Comparison of ENCODE assay signal across 1 cellular context in genomic region chr19:46788101-46788967, GRCh38.
TF ChIP-seq lines count a peak whose summit lies in the region.

SLC1A5 (minus strand) TSS chr19:46788594; CDS start chr19:46787965, 629 bp downstream.

TF ChIP-seq in K562, 482 proteins besides CTCF, POLR2A, EP300 and RAD21 (continued from another document and continues in another):
- no peak for TF ChIP-seq ZNF79 (CRISPR knock-in tag; IDR thresholded peaks at IDR 0.05; ENCODE audit: low read depth)
- TF ChIP-seq L3MBTL2 (IDR thresholded peaks at IDR 0.05): peak; percentile 99
- no peak for TF ChIP-seq DMBX1 (CRISPR knock-in tag; IDR thresholded peaks at IDR 0.05; ENCODE audit: borderline replicate concordance)
- TF ChIP-seq TCFL5 (CRISPR knock-in tag; conservative IDR thresholded peaks at IDR 0.05): no peak
- TF ChIP-seq STAT5A (IDR thresholded peaks at IDR 0.05; ENCODE audit: borderline replicate concordance, low read length): no peak
- TF ChIP-seq ATF1 (CRISPR knock-in tag; IDR thresholded peaks at IDR 0.05): no peak
- peak; percentile 55; the same call in 1 of the 2 replicates for TF ChIP-seq ATF1 (tag; IDR thresholded peaks at IDR 0.05)
- TF ChIP-seq POLR2AphosphoS5 (IDR thresholded peaks at IDR 0.05; ENCODE audit: control insufficient read depth, insufficient read depth, low read depth, low read length): peak; percentile 99
- TF ChIP-seq ZFP36 (IDR thresholded peaks at IDR 0.05; ENCODE audit: low read depth, low read length, partially characterized antibody): peak; percentile 17
- TF ChIP-seq VEZF1 (CRISPR knock-in tag; IDR thresholded peaks at IDR 0.05): peak; percentile 83
- no peak for TF ChIP-seq ZSCAN32 (CRISPR knock-in tag; IDR thresholded peaks at IDR 0.05)
- no peak for TF ChIP-seq RBM17 (IDR thresholded peaks at IDR 0.05; ENCODE audit: borderline replicate concordance, low read depth, low read length)
- TF ChIP-seq TCF7 (IDR thresholded peaks at IDR 0.05; ENCODE audit: borderline replicate concordance): no peak
- TF ChIP-seq MTF1 (CRISPR knock-in tag; IDR thresholded peaks at IDR 0.05; ENCODE audit: borderline replicate concordance): no peak
- TF ChIP-seq SMAD2 (IDR thresholded peaks at IDR 0.05; ENCODE audit: low read depth, low read length): no peak
- TF ChIP-seq CHD7 (IDR thresholded peaks at IDR 0.05; ENCODE audit: low read depth, low read length): no peak
- no peak for TF ChIP-seq MCM5 (IDR thresholded peaks at IDR 0.05; ENCODE audit: low read depth)
- TF ChIP-seq JUNB (CRISPR knock-in tag; conservative IDR thresholded peaks at IDR 0.05): no peak
- peak; percentile 42 for TF ChIP-seq HCFC1 (IDR thresholded peaks at IDR 0.05; ENCODE audit: low read depth, low read length)
- TF ChIP-seq HDAC2 (IDR thresholded peaks at IDR 0.05): peak; percentile 62; the same call in 1 of the 2 replicates
- TF ChIP-seq PTTG1 (tag; IDR thresholded peaks at IDR 0.05; ENCODE audit: low read depth): no peak
- no peak; a peak in 1 of 4 replicates for TF ChIP-seq NRF1 (conservative IDR thresholded peaks at IDR 0.05 in 1 of 2, IDR thresholded peaks at IDR 0.05 in 1 of 2)
- peak; percentile 98 for TF ChIP-seq CBX1 (IDR thresholded peaks at IDR 0.05; ENCODE audit: low read depth)
- TF ChIP-seq PHF8 (IDR thresholded peaks at IDR 0.05; ENCODE audit: borderline replicate concordance, low read length): peak; percentile 91
- TF ChIP-seq GTF2B (IDR thresholded peaks at IDR 0.05; ENCODE audit: extremely low read depth, insufficient read length): peak; percentile 66
- TF ChIP-seq NBN (IDR thresholded peaks at IDR 0.05; ENCODE audit: low read depth): 0 out of 2 replicates have a peak, but pooled peaks have one; percentile 32
- TF ChIP-seq BRCA1 (IDR thresholded peaks at IDR 0.05): no peak
- no peak for TF ChIP-seq BRCA1 (CRISPR knock-in tag; IDR thresholded peaks at IDR 0.05)
- no peak for TF ChIP-seq NCOA2 (IDR thresholded peaks at IDR 0.05; ENCODE audit: partially characterized antibody in 2 of 2)
- no peak for TF ChIP-seq U2AF2 (optimal IDR thresholded peaks at IDR 0.05; ENCODE audit: low read depth, low read length)
- no peak for TF ChIP-seq ZNF133 (CRISPR knock-in tag; IDR thresholded peaks at IDR 0.05)
- TF ChIP-seq FOXJ2 (tag; IDR thresholded peaks at IDR 0.05): 0 out of 2 replicates have a peak, but pooled peaks have one; percentile 59
- TF ChIP-seq DNMT1 (IDR thresholded peaks at IDR 0.05): 0 out of 2 replicates have a peak, but pooled peaks have one; percentile 67
- 0 out of 2 replicates have a peak, but pooled peaks have one; percentile 29 for TF ChIP-seq ZBTB9 (CRISPR knock-in tag; IDR thresholded peaks at IDR 0.05)
- peak in 1 of 2 experiments; percentile 74; a peak in 2 of 4 replicates for TF ChIP-seq TEAD1 (CRISPR knock-in tag; IDR thresholded peaks at IDR 0.05)
- TF ChIP-seq NCOA4 (IDR thresholded peaks at IDR 0.05; ENCODE audit: partially characterized antibody): no peak
- TF ChIP-seq SP1 (CRISPR knock-in tag; IDR thresholded peaks at IDR 0.05): peak; percentile 96
- no peak for TF ChIP-seq RFX1 (IDR thresholded peaks at IDR 0.05)
- TF ChIP-seq BRD9 (IDR thresholded peaks at IDR 0.05; ENCODE audit: low read depth, partially characterized antibody): no peak
- TF ChIP-seq ZNF280A (IDR thresholded peaks at IDR 0.05; ENCODE audit: low read depth, partially characterized antibody): no peak
- no peak for TF ChIP-seq ZNF512 (tag; IDR thresholded peaks at IDR 0.05)
- peak; percentile 100 for TF ChIP-seq TAF1 (IDR thresholded peaks at IDR 0.05; ENCODE audit: control insufficient read depth, extremely low read depth, insufficient read depth, low read length, severe bottlenecking)
- TF ChIP-seq ELF2 (CRISPR knock-in tag; IDR thresholded peaks at IDR 0.05): peak; percentile 75
- TF ChIP-seq PCBP1 (IDR thresholded peaks at IDR 0.05; ENCODE audit: low read depth, low read length, poor library complexity, severe bottlenecking): peak; percentile 23
- TF ChIP-seq TFE3 (CRISPR knock-in tag; IDR thresholded peaks at IDR 0.05): no peak
- no peak for TF ChIP-seq SAFB2 (IDR thresholded peaks at IDR 0.05; ENCODE audit: borderline replicate concordance, low read depth, low read length, severe bottlenecking)
- TF ChIP-seq ILF3 (IDR thresholded peaks at IDR 0.05; ENCODE audit: borderline replicate concordance): no peak
- no peak for TF ChIP-seq KLF16 (IDR thresholded peaks at IDR 0.05)
- TF ChIP-seq SETDB1 (IDR thresholded peaks at IDR 0.05; ENCODE audit: low read length): no peak
